ENCODE assay signal across 2 cellular contexts in the genomic region with DNA sequence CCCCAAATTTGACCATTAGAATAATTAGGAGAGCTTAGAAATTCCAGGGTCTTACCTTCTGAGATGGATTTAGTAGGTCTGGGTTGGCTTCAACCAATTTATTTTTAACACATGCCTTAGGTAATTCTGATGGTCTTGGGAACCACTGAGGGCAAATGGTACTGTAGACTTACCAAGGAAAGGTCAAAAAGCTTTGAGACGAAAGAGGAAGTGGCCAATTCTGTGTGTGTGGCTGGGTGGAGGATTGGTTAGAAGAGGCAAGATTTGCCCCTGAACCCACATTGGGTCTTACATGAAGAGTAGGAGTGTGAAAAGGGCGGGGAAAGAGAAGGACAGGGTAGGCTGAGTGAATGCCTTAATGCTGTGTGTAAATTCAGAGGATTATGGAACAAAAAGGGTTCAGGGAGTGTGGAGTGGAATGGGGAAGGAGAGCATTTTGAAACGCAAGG.
TF ChIP-seq lines count a peak whose summit lies in the region.

No MANE protein-coding gene starts in this region.

TF ChIP-seq in HepG2, 621 proteins besides CTCF, POLR2A, EP300 and RAD21:
- TF ChIP-seq PAF1 (CRISPR knock-in tag; IDR thresholded peaks at IDR 0.05), result 0 out of 2 replicates have a peak, but pooled peaks have one; percentile 62
- TF ChIP-seq, protein P1, sequence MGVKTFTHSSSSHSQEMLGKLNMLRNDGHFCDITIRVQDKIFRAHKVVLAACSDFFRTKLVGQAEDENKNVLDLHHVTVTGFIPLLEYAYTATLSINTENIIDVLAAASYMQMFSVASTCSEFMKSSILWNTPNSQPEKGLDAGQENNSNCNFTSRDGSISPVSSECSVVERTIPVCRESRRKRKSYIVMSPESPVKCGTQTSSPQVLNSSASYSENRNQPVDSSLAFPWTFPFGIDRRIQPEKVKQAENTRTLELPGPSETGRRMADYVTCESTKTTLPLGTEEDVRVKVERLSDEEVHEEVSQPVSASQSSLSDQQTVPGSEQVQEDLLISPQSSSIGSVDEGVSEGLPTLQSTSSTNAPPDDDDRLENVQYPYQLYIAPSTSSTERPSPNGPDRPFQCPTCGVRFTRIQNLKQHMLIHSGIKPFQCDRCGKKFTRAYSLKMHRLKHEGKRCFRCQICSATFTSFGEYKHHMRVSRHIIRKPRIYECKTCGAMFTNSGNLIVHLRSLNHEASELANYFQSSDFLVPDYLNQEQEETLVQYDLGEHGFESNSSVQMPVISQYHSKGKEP (CRISPR knock-in tag; IDR thresholded peaks at IDR 0.05), result no peak
- TF ChIP-seq SOX13 (IDR thresholded peaks at IDR 0.05), result no peak
- TF ChIP-seq SOX13 (CRISPR knock-in tag; conservative IDR thresholded peaks at IDR 0.05 in 1 of 2, IDR thresholded peaks at IDR 0.05 in 1 of 2), result 0 out of 4 replicates have a peak, but pooled peaks of 1 of the 2 experiments have one; percentile 13
- no peak for TF ChIP-seq ZNF264 (CRISPR knock-in tag; IDR thresholded peaks at IDR 0.05)
- TF ChIP-seq SP5 (CRISPR knock-in tag; IDR thresholded peaks at IDR 0.05; ENCODE audit: borderline replicate concordance, low read depth), result 0 out of 2 replicates have a peak, but pooled peaks have one; percentile 8
- 0 out of 2 replicates have a peak, but pooled peaks have one; percentile 41 for TF ChIP-seq ZNF335 (CRISPR knock-in tag; IDR thresholded peaks at IDR 0.05)
- TF ChIP-seq ZBTB38 (CRISPR knock-in tag; IDR thresholded peaks at IDR 0.05), result 0 out of 2 replicates have a peak, but pooled peaks have one; percentile 1
- no peak for TF ChIP-seq EHMT2 (IDR thresholded peaks at IDR 0.05; ENCODE audit: borderline replicate concordance, low read depth, low read length)
- peak; percentile 47 for TF ChIP-seq ZNF282 (IDR thresholded peaks at IDR 0.05; ENCODE audit: partially characterized antibody)
- TF ChIP-seq AKAP8 (CRISPR knock-in tag; IDR thresholded peaks at IDR 0.05), result peak; percentile 69; the same call in 1 of the 2 replicates
- TF ChIP-seq RBFOX2 (IDR thresholded peaks at IDR 0.05; ENCODE audit: low read depth, low read length), result 0 out of 2 replicates have a peak, but pooled peaks have one; percentile 17
- TF ChIP-seq, protein P2, sequence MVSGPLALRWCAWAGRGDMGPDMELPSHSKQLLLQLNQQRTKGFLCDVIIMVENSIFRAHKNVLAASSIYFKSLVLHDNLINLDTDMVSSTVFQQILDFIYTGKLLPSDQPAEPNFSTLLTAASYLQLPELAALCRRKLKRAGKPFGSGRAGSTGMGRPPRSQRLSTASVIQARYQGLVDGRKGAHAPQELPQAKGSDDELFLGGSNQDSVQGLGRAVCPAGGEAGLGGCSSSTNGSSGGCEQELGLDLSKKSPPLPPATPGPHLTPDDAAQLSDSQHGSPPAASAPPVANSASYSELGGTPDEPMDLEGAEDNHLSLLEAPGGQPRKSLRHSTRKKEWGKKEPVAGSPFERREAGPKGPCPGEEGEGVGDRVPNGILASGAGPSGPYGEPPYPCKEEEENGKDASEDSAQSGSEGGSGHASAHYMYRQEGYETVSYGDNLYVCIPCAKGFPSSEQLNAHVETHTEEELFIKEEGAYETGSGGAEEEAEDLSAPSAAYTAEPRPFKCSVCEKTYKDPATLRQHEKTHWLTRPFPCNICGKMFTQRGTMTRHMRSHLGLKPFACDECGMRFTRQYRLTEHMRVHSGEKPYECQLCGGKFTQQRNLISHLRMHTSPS (CRISPR knock-in tag; IDR thresholded peaks at IDR 0.05; ENCODE audit: low read depth), result no peak
- peak; percentile 29 for TF ChIP-seq POLR2AphosphoS5 (IDR thresholded peaks at IDR 0.05; ENCODE audit: low read depth, low read length)
- no peak for TF ChIP-seq ZNF160 (CRISPR knock-in tag; IDR thresholded peaks at IDR 0.05)
- no peak for TF ChIP-seq MIXL1 (CRISPR knock-in tag; IDR thresholded peaks at IDR 0.05)
- TF ChIP-seq PHB2 (IDR thresholded peaks at IDR 0.05; ENCODE audit: partially characterized antibody), result peak; percentile 69

TF ChIP-seq in K562, 482 proteins besides CTCF, POLR2A, EP300 and RAD21:
- no peak for TF ChIP-seq ZBED1 (IDR thresholded peaks at IDR 0.05)
- peak; percentile 26; the same call in 1 of the 2 replicates for TF ChIP-seq ARID1B (IDR thresholded peaks at IDR 0.05)
- 0 out of 4 replicates have a peak, but pooled peaks of 1 of the 2 experiments have one; percentile 13 for TF ChIP-seq KDM1A (IDR thresholded peaks at IDR 0.05)
- no peak for TF ChIP-seq MECOM (CRISPR knock-in tag; IDR thresholded peaks at IDR 0.05)
- peak; percentile 46; the same call in 1 of the 2 replicates for TF ChIP-seq SMARCE1 (IDR thresholded peaks at IDR 0.05)
- TF ChIP-seq, protein P3, sequence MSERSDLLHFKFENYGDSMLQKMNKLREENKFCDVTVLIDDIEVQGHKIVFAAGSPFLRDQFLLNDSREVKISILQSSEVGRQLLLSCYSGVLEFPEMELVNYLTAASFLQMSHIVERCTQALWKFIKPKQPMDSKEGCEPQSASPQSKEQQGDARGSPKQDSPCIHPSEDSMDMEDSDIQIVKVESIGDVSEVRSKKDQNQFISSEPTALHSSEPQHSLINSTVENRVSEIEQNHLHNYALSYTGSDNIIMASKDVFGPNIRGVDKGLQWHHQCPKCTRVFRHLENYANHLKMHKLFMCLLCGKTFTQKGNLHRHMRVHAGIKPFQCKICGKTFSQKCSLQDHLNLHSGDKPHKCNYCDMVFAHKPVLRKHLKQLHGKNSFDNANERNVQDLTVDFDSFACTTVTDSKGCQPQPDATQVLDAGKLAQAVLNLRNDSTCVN (CRISPR knock-in tag; IDR thresholded peaks at IDR 0.05), result peak; percentile 75; the same call in 1 of the 2 replicates
- TF ChIP-seq NELFE (IDR thresholded peaks at IDR 0.05; ENCODE audit: insufficient read depth, insufficient read length), result no peak
- 0 out of 2 replicates have a peak, but pooled peaks have one; percentile 21 for TF ChIP-seq POLR2AphosphoS5 (IDR thresholded peaks at IDR 0.05; ENCODE audit: control insufficient read depth, insufficient read depth, low read depth, low read length)
- TF ChIP-seq CBX8 (IDR thresholded peaks at IDR 0.05; ENCODE audit: borderline replicate concordance, extremely low read depth, low read depth, low read length, poor library complexity, severe bottlenecking), result no peak
- peak; percentile 43; the same call in 1 of the 2 replicates for TF ChIP-seq EHMT2 (IDR thresholded peaks at IDR 0.05)
- TF ChIP-seq SPI1 (IDR thresholded peaks at IDR 0.05; ENCODE audit: borderline replicate concordance, low read depth, low read length), result peak; percentile 99
- TF ChIP-seq, protein P4, sequence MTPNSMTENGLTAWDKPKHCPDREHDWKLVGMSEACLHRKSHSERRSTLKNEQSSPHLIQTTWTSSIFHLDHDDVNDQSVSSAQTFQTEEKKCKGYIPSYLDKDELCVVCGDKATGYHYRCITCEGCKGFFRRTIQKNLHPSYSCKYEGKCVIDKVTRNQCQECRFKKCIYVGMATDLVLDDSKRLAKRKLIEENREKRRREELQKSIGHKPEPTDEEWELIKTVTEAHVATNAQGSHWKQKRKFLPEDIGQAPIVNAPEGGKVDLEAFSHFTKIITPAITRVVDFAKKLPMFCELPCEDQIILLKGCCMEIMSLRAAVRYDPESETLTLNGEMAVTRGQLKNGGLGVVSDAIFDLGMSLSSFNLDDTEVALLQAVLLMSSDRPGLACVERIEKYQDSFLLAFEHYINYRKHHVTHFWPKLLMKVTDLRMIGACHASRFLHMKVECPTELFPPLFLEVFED (CRISPR knock-in tag; conservative IDR thresholded peaks at IDR 0.05), result peak; percentile 64; the same call in 1 of the 2 replicates
- TF ChIP-seq L3MBTL2 (IDR thresholded peaks at IDR 0.05), result peak; percentile 25; the same call in 1 of the 2 replicates
- no peak for TF ChIP-seq ZNF253 (CRISPR knock-in tag; conservative IDR thresholded peaks at IDR 0.05)
- TF ChIP-seq, protein P5, sequence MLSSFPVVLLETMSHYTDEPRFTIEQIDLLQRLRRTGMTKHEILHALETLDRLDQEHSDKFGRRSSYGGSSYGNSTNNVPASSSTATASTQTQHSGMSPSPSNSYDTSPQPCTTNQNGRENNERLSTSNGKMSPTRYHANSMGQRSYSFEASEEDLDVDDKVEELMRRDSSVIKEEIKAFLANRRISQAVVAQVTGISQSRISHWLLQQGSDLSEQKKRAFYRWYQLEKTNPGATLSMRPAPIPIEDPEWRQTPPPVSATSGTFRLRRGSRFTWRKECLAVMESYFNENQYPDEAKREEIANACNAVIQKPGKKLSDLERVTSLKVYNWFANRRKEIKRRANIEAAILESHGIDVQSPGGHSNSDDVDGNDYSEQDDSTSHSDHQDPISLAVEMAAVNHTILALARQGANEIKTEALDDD (IDR thresholded peaks at IDR 0.05), result peak; percentile 51; the same call in 1 of the 2 replicates
- TF ChIP-seq NUFIP1 (IDR thresholded peaks at IDR 0.05; ENCODE audit: partially characterized antibody), result no peak
- TF ChIP-seq, protein P6, sequence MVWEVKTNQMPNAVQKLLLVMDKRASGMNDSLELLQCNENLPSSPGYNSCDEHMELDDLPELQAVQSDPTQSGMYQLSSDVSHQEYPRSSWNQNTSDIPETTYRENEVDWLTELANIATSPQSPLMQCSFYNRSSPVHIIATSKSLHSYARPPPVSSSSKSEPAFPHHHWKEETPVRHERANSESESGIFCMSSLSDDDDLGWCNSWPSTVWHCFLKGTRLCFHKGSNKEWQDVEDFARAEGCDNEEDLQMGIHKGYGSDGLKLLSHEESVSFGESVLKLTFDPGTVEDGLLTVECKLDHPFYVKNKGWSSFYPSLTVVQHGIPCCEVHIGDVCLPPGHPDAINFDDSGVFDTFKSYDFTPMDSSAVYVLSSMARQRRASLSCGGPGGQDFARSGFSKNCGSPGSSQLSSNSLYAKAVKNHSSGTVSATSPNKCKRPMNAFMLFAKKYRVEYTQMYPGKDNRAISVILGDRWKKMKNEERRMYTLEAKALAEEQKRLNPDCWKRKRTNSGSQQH (CRISPR knock-in tag; IDR thresholded peaks at IDR 0.05), result 0 out of 2 replicates have a peak, but pooled peaks have one; percentile 32
TF ChIP-seq in K562: peak in this region for 11.
